1 cellular context compared by ENCODE assay signal in the genomic region with DNA sequence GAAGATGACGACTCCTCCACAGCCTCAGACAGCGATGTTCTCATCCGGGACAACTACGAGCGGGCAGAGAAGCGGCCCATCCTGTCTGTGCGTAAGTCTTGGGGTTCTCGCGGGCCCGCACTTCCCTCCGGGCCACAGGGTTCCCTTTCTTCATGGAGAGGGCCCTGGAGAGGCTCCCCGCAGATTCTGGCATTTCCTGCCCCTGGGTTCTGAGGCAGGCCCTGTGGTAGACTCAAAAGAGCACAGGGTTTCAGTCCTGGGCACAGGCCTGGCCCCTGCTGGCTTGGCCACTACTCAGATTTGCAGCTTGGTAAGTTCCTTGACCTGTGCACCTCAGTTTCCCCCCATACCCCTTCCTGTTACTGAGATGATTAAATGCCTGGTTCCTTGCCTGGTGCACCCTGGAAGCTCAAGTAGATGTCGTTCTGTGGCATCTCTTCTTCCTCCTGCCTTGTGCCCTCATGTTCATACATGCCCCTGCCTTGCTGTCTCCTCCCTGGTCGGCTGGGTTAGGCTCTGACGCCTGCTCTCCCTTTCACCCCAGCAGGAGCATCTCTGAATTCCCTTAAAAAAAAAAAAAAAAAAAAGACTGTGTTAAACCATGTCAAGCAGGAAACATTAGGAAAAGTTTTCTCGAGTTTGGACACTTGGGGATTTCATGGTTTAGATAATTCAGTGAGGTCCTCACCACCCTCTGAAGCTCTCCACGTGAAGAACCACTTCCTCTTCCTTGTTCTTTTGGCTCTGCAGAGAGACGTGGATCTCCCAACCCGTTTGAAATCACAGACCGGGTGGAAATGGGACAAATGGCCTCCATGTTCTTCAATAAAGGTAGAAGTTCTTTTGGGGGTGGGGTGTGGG.
TF ChIP-seq lines count a peak whose summit lies in the region.

No MANE protein-coding gene starts in this region.

TF ChIP-seq in GM23338, 12 proteins besides CTCF, POLR2A, EP300 and RAD21 (continued from another document):
- TF ChIP-seq ZNF462 (CRISPR knock-in tag; IDR thresholded peaks at IDR 0.05) (no peak), ZNF114 (CRISPR knock-in tag; IDR thresholded peaks at IDR 0.05) (no peak)
